In the genomic region with DNA sequence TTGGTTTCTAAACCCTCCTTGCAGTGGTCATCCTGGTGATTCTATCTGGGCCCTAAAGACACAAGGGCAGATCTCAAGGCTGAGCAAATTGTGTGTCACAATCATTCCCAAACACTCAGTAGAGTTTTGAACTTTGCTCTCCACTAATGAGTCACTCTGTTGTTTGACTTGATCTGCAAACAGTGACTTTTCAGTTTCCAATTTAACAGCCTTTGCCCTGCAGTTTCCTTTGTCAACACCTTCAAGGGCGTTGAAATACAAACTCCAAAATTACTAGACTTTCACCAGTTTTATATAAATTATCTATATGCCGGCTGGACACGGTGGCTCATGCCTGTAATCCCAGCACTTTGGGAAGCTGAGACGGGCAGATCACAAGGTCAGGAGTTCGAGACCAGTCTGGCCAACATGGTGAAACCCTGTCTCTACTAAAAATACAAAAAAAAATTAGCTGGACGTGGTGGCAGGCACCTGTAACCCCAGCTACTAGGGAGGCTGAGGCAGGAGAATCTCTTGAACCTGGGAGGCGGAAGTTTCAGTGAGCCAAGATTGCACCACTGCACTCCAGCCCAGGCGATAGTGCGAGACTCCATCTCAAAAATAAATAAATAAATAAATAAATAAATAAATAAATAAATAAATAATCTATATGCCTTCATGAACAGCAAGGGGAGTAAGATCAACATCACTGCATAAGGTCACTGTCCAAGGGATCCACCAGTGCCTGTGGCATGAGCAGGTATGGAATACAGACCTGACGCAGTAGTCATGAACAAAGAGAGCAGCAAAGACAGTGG, we compare ENCODE assay signal across 8 cellular contexts. TPM values are rescaled to one million over a fixed set of nuclear protein-coding genes. Genes with fewer than 3 reads are reported as not detected.
DNase-seq lines count a peak whose midpoint lies in the region; ATAC-seq, FAIRE-seq and TF ChIP-seq lines count a peak whose summit lies in the region.
"Not testable (repeated sequence)": the region's sequence is repeated elsewhere in the genome, so short reads cannot be mapped to it uniquely, and the experiment has no call there.

No MANE protein-coding gene starts in this region.

- not testable (repeated sequence) for TF ChIP-seq CTCF in MCF 10A (IDR thresholded peaks at IDR 0.05; ENCODE audit: unreplicated experiment); foreskin keratinocyte (conservative IDR thresholded peaks at IDR 0.05)

- not testable (repeated sequence) for H3K4me3 Mint-ChIP-seq in activated CD4-positive, alpha-beta T cell treated with anti-CD3 and anti-CD28 coated beads for 36 hours; MCF 10A (ENCODE audit: unreplicated experiment)

- not testable (repeated sequence) for BruUV-seq in MCF 10A (replicated peaks; lab: Mats Ljungman, UMichigan)

- not testable (repeated sequence) for H3K27me3 ChIP-seq in foreskin keratinocyte

- peak; percentile 80 for FAIRE-seq in GM19239 (lab: Jason Lieb, UNC)

- not testable (repeated sequence) for H3K27ac ChIP-seq in foreskin keratinocyte

- not testable (repeated sequence) for H3K9me3 Mint-ChIP-seq in activated CD4-positive, alpha-beta T cell treated with anti-CD3 and anti-CD28 coated beads for 36 hours (ENCODE audit: low read depth); MCF 10A (ENCODE audit: unreplicated experiment)

- intact Hi-C loops in activated CD4-positive, alpha-beta T cell treated with anti-CD3 and anti-CD28 coated beads for 36 hours (cut with DNase I, micrococcal nuclease), result loop anchor here (1.0 to 5.0 kb wide), 5 partner anchors 19 to 818 kb away; a partner anchor contains a TSS
- intact Hi-C loops in MCF 10A (cut with micrococcal nuclease), result not testable (repeated sequence)

- peak; percentile 86 for DNase-seq in DMS53 (lab: John Stamatoyannopoulos, UW)
- not testable (repeated sequence) for DNase-seq in GM19239 (ENCODE audit: insufficient read length, low spot score)
- DNase-seq in LoVo (ENCODE audit: low spot score), result peak; percentile 87
- peak; percentile 32 for DNase-seq in activated CD4-positive, alpha-beta T cell treated with anti-CD3 and anti-CD28 coated beads for 36 hours
- DNase-seq in MCF 10A (ENCODE audit: unreplicated experiment), result peak; percentile 62
- DNase-seq in foreskin keratinocyte, result peak in 1 of 2 donors; percentile 41
- DNase-seq in renal cortical epithelial cell (ENCODE audit: low read depth), result peak; percentile 93

- not testable (repeated sequence) for H3K4me1 ChIP-seq in foreskin keratinocyte

- POLR2A ChIA-PET in activated CD4-positive, alpha-beta T cell treated with anti-CD3 and anti-CD28 coated beads for 36 hours (lab: Charles Lee), result interaction anchor here (0.6 kb wide), 1 partner anchor 477 kb away, joined by 4 read pairs; no protein-coding TSS in a partner anchor
- POLR2A ChIA-PET in MCF 10A (lab: Yijun Ruan, JAX), result interaction anchor here (0.7 to 6.7 kb wide), 4 partner anchors 9 to 40 kb away, joined by 3 to 61 read pairs (median 10); a partner anchor contains a TSS

- peaks cover 55% of the 10 kb centered on the region for H3K36me3 Mint-ChIP-seq in activated CD4-positive, alpha-beta T cell treated with anti-CD3 and anti-CD28 coated beads for 36 hours (ENCODE audit: low read depth)
- H3K36me3 Mint-ChIP-seq in MCF 10A (ENCODE audit: insufficient read depth, unreplicated experiment), result peaks cover 58% of the 10 kb centered on the region

- H3K4me1 Mint-ChIP-seq in activated CD4-positive, alpha-beta T cell treated with anti-CD3 and anti-CD28 coated beads for 36 hours, result peaks cover 34% of the 10 kb centered on the region
- H3K4me1 Mint-ChIP-seq in MCF 10A (ENCODE audit: insufficient read depth, unreplicated experiment), result not testable (repeated sequence)

- not testable (repeated sequence) for H3K27me3 Mint-ChIP-seq in activated CD4-positive, alpha-beta T cell treated with anti-CD3 and anti-CD28 coated beads for 36 hours; MCF 10A (ENCODE audit: insufficient read depth, unreplicated experiment)

- peak overlapping the region; percentile 93 for H3K27ac Mint-ChIP-seq in activated CD4-positive, alpha-beta T cell treated with anti-CD3 and anti-CD28 coated beads for 36 hours
- not testable (repeated sequence) for H3K27ac Mint-ChIP-seq in MCF 10A (ENCODE audit: low read depth, unreplicated experiment)

- CTCF ChIA-PET in activated CD4-positive, alpha-beta T cell treated with anti-CD3 and anti-CD28 coated beads for 36 hours (lab: Charles Lee), result interaction anchor here (0.8 to 1.9 kb wide), 5 partner anchors 13 to 815 kb away, joined by 3 to 6 read pairs (median 4); a partner anchor contains a TSS
- CTCF ChIA-PET in MCF 10A (lab: Yijun Ruan, JAX), result interaction anchor here (0.6 to 1.7 kb wide), 11 partner anchors 9 to 273 kb away, joined by 3 to 8 read pairs (median 3); a partner anchor contains a TSS

- ATAC-seq in HG02973 (IDR thresholded peaks at IDR 0.05; ENCODE audit: unreplicated experiment), result peak; percentile 67
- ATAC-seq in activated CD4-positive, alpha-beta T cell treated with anti-CD3 and anti-CD28 coated beads for 36 hours, result peak; percentile 93
- peak; percentile 36 for ATAC-seq in foreskin keratinocyte

RNA-seq across cellular contexts. Expression of a gene that starts 17.3 kb away (rescaled TPM):
- 100 to 1,000 TPM; 148 to 250 TPM for total RNA-seq in activated CD4-positive, alpha-beta T cell treated with anti-CD3 and anti-CD28 coated beads for 36 hours
- total RNA-seq in MCF 10A (2022) (78.2 and 94.4 TPM in 2 replicates), foreskin keratinocyte (46.5 and 62.3 TPM in 2 replicates), renal cortical epithelial cell (45.8 and 63.6 TPM in 2 replicates)
- 61.1 and 78.6 TPM in 2 replicates for polyA plus RNA-seq in foreskin keratinocyte

RNA-seq across cellular contexts. Expression of a gene that starts 18.2 kb away (rescaled TPM):
- 100 to 1,000 TPM; 163 to 181 TPM for total RNA-seq in activated CD4-positive, alpha-beta T cell treated with anti-CD3 and anti-CD28 coated beads for 36 hours
- total RNA-seq in MCF 10A (2022) (50.6 and 59.1 TPM in 2 replicates), foreskin keratinocyte (41.3 and 51.5 TPM in 2 replicates), renal cortical epithelial cell (14.1 and 53.6 TPM in 2 replicates)
- 66.0 and 81.6 TPM in 2 replicates for polyA plus RNA-seq in foreskin keratinocyte

RNA-seq across cellular contexts. Expression of a gene that starts 40.7 kb away (rescaled TPM):
- not detected for total RNA-seq in activated CD4-positive, alpha-beta T cell treated with anti-CD3 and anti-CD28 coated beads for 36 hours
- total RNA-seq in MCF 10A (2022) (133 and 145 TPM in 2 replicates), foreskin keratinocyte (336 and 383 TPM in 2 replicates), renal cortical epithelial cell (not detected in 2 replicates)
- polyA plus RNA-seq in foreskin keratinocyte, result 474 and 545 TPM in 2 replicates

RNA-seq across cellular contexts. Expression of a gene that starts 50.1 kb away (rescaled TPM):
- 1 to 10 TPM; 2.6 to 2.8 TPM for total RNA-seq in activated CD4-positive, alpha-beta T cell treated with anti-CD3 and anti-CD28 coated beads for 36 hours
- 10.0 and 11.0 TPM in 2 replicates for total RNA-seq in MCF 10A (2022)
- total RNA-seq in foreskin keratinocyte, result 2.2 and 2.5 TPM in 2 replicates
- polyA plus RNA-seq in foreskin keratinocyte, result 1.3 and 1.4 TPM in 2 replicates
- 3.5 and 6.7 TPM in 2 replicates for total RNA-seq in renal cortical epithelial cell

Comparison
In these comparisons a context has a peak if more than half of its experiments do, and no peak if none do; other contexts are left out.
1. ATAC-seq: peak in every context shown above with its lines; median percentile 93 in activated CD4-positive, alpha-beta T cell treated with anti-CD3 and anti-CD28 coated beads for 36 hours; 67 in HG02973; 36 in foreskin keratinocyte.
2. RNA of a gene that starts 40.7 kb away (total RNA-seq): 336 to 383 TPM in foreskin keratinocyte and 133 to 145 TPM in MCF 10A; not detected in activated CD4-positive, alpha-beta T cell treated with anti-CD3 and anti-CD28 coated beads for 36 hours and not detected in renal cortical epithelial cell; every median in the first group is over 100 times any median in the second.